1 cellular context compared by ENCODE assay signal in the genomic region with DNA sequence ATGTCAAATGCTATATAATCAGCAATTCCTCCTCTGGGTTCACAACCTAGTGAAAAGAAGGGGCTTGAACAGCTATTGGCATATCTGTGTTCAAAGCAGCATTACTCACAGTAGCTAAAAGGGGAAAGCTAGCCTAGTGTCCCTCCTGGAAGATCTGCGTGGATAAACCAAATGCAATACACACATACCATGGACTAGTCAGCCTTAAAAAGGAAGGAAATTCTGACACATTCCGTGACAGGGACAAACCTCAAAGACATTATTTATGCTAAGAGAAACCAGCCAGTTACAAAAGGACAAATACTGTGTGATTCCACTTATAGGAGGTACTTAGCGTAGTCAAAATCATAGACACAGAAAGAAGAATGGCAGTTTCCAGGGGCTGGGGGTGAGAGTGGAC.
TF ChIP-seq lines count a peak whose summit lies in the region.

No MANE protein-coding gene starts in this region.

TF ChIP-seq in GM23338, 12 proteins besides CTCF, POLR2A, EP300 and RAD21 (continued from another document):
- TF ChIP-seq ZNF462 (CRISPR knock-in tag; IDR thresholded peaks at IDR 0.05) (no peak), ZNF331 (CRISPR knock-in tag; IDR thresholded peaks at IDR 0.05; ENCODE audit: low read depth) (no peak), NANOG (IDR thresholded peaks at IDR 0.05; ENCODE audit: borderline replicate concordance) (no peak), POLR2AphosphoS5 (IDR thresholded peaks at IDR 0.05; ENCODE audit: low read depth) (no peak), STAT1 (IDR thresholded peaks at IDR 0.05; ENCODE audit: unreplicated experiment) (no peak)
